In the genomic region with DNA sequence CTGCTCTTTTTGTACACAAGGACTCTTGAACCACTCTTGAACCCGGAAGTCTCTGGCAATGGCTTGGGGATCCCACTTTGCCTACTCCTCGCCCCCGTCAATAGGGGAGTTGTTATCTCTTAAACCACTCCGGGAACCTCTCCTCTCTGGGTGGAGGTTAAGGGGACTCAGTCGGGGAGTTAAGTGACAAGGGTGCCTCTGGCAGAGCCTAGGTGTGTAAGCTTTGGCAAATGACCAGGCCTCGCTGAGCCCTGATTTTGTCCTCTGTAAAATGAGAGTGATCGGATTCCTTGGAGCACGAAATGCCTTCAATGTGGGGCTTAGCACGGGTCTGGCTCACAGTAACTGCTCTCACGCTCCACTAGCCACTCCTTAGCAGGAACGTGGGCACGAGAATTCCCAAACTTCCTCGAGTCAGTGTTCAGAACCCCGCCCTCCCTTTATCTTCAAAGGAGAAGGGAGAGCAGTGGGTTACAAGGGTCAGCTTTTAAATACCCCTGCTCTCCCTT, we compare ENCODE assay signal across 8 cellular contexts.
DNase-seq lines count a peak whose midpoint lies in the region; ATAC-seq, FAIRE-seq and TF ChIP-seq lines count a peak whose summit lies in the region.

No MANE protein-coding gene starts in this region.

- CTCF ChIA-PET in HepG2 (lab: Yijun Ruan, JAX; ENCODE audit: low intra/inter-chr PET ratio, low total read pairs): interaction anchor here (1.2 to 5.1 kb wide), 3 partner anchors 340 to 406 kb away, joined by 3 to 46 read pairs (median 4); no protein-coding TSS in a partner anchor

- peak overlapping the region; percentile 57 to 75 (median 69) for H3K4me3 ChIP-seq in HepG2 (replicated peaks in 1 of 3; ENCODE audit: insufficient read depth in 1 of 3, low read depth in 2 of 3, low read length in 3 of 3)
- H3K4me3 ChIP-seq in thoracic aorta: peak overlapping the region; percentile 72

- TF ChIP-seq POLR2A in HepG2 (IDR thresholded peaks at IDR 0.05; ENCODE audit: insufficient read depth in 1 of 2, low read depth in 2 of 2, low read length in 2 of 2): no peak

- POLR2A ChIA-PET in HepG2 (lab: Yijun Ruan, JAX): interaction anchor here (0.6 to 1.5 kb wide), 3 partner anchors 213 to 322 kb away, joined by 3 to 8 read pairs (median 3); a partner anchor contains a TSS

- peaks cover 7% of the 10 kb centered on the region for H3K27me3 Mint-ChIP-seq in activated naive CD8-positive, alpha-beta T cell treated with anti-CD3 and anti-CD28 coated beads, Interleukin-2, amount 50 U/mL, for 24 hours

- H3K79me2 ChIP-seq in HepG2 (ENCODE audit: insufficient read depth, low read length): no peaks in the 10 kb centered on the region

- H3K27me3 ChIP-seq in HepG2 (ENCODE audit: control insufficient read depth in 1 of 2, insufficient read depth in 2 of 2, low read length in 2 of 2) (peaks cover 0 to 7% of the 10 kb centered on the region in 2 experiments; a peak in 1 of 5 replicates), thoracic aorta (replicated peaks; ENCODE audit: insufficient read depth) (no peaks in the 10 kb centered on the region)

- TF ChIP-seq RAD21 in HepG2 (CRISPR knock-in tag; IDR thresholded peaks at IDR 0.05): no peak

- peak overlapping the region; percentile 79 for H2AFZ ChIP-seq in HepG2 (ENCODE audit: low read length)

- BruUV-seq in HepG2 (replicated peaks; lab: Mats Ljungman, UMichigan): TSS peak; percentile 39

- H3K36me3 ChIP-seq in HepG2 (replicated peaks in 1 of 2; ENCODE audit: control insufficient read depth in 1 of 2, insufficient read depth in 2 of 2, low read length in 2 of 2) (no peaks in the 10 kb centered on the region), thoracic aorta (no peaks in the 10 kb centered on the region)

- H3K27ac ChIP-seq in HepG2 (ENCODE audit: extremely low read length, insufficient read depth, low read length) (peak overlapping the region; percentile 55), thoracic aorta (peak overlapping the region; percentile 56 to 64)

- WGBS in HepG2 (ENCODE audit: low lambda C conversion rate): 0% methylated on average over 7 of the region's 14 CpGs

- no peak for ATAC-seq in activated naive CD8-positive, alpha-beta T cell treated with anti-CD3 and anti-CD28 coated beads, Interleukin-2, amount 50 U/mL, for 24 hours
- ATAC-seq in HepG2 (peak; percentile 48), thoracic aorta (ENCODE audit: insufficient number of reproducible peaks, low FRiP score, low read depth) (no peak), HG03439 (IDR thresholded peaks at IDR 0.05; ENCODE audit: unreplicated experiment) (no peak), GM18520 (IDR thresholded peaks at IDR 0.05; ENCODE audit: unreplicated experiment) (no peak)

- H3K27ac Mint-ChIP-seq in activated naive CD8-positive, alpha-beta T cell treated with anti-CD3 and anti-CD28 coated beads, Interleukin-2, amount 50 U/mL, for 24 hours: peak overlapping the region; percentile 57

- in situ Hi-C loops in HepG2 (cut with HindIII; ENCODE audit: extremely low pct_ligation_motif_present, low pct_unique_long_range_greater_than_20kb): loop anchor here (5.0 to 10.0 kb wide), 2 partner anchors 342 to 609 kb away; no protein-coding TSS in a partner anchor

- FAIRE-seq in HepG2 (lab: Jason Lieb, UNC): no peak

- peaks cover 43% of the 10 kb centered on the region for H3K4me1 ChIP-seq in HepG2 (ENCODE audit: insufficient read depth, low read length)
- peaks cover 18 to 22% of the 10 kb centered on the region in 2 donors for H3K4me1 ChIP-seq in thoracic aorta (ENCODE audit: control insufficient read depth in 1 of 2, low read depth in 2 of 2)

- peak overlapping the region; percentile 67 for H3K9ac ChIP-seq in HepG2 (ENCODE audit: insufficient read depth, low read depth, low read length)

- TF ChIP-seq EP300 in HepG2 (IDR thresholded peaks at IDR 0.05; ENCODE audit: low read depth in 2 of 2, low read length in 2 of 2) (no peak), HepG2 (CRISPR knock-in tag; IDR thresholded peaks at IDR 0.05; ENCODE audit: borderline replicate concordance) (no peak)

- H3K4me3 Mint-ChIP-seq in activated naive CD8-positive, alpha-beta T cell treated with anti-CD3 and anti-CD28 coated beads, Interleukin-2, amount 50 U/mL, for 24 hours: peak overlapping the region; percentile 79

- H3K9me3 ChIP-seq in HepG2 (ENCODE audit: low read length) (no peaks in the 10 kb centered on the region), thoracic aorta (no peaks in the 10 kb centered on the region)

- no peak for TF ChIP-seq CTCF in HepG2 (CRISPR knock-in tag; IDR thresholded peaks at IDR 0.05)
- no peak for TF ChIP-seq CTCF in thoracic aorta (IDR thresholded peaks at IDR 0.05)

- H3K36me3 Mint-ChIP-seq in activated naive CD8-positive, alpha-beta T cell treated with anti-CD3 and anti-CD28 coated beads, Interleukin-2, amount 50 U/mL, for 24 hours (ENCODE audit: low read depth): no peaks in the 10 kb centered on the region

- intact Hi-C loops in HepG2 (cut with micrococcal nuclease; ENCODE audit: unreplicated experiment): loop anchor here (1.0 to 5.0 kb wide), 4 partner anchors 189 to 402 kb away; no protein-coding TSS in a partner anchor

- no peaks in the 10 kb centered on the region for H3K9me3 Mint-ChIP-seq in activated naive CD8-positive, alpha-beta T cell treated with anti-CD3 and anti-CD28 coated beads, Interleukin-2, amount 50 U/mL, for 24 hours

- DNase-seq in activated CD8-positive, alpha-beta memory T cell treated with anti-CD3 and anti-CD28 coated beads for 24 hours: peak; percentile 62
- no peak for DNase-seq in activated CD8-positive, alpha-beta memory T cell treated with anti-CD3 and anti-CD28 coated beads, Interleukin-2, amount 50 U/mL, for 48 hours
- DNase-seq in activated naive CD8-positive, alpha-beta T cell treated with anti-CD3 and anti-CD28 coated beads, Interleukin-2, amount 50 U/mL, for 24 hours: no peak
- DNase-seq in HepG2 (ENCODE audit: low spot score) (peak; percentile 12), thoracic aorta (ENCODE audit: low spot score) (no peak)
- DNase-seq in stimulated activated CD4-positive, alpha-beta T cell treated with anti-CD3 and anti-CD28 coated beads, Interleukin-15, amount 100 ng/mL, for 24 hours: no peak

- peaks cover 25% of the 10 kb centered on the region for H3K4me1 Mint-ChIP-seq in activated naive CD8-positive, alpha-beta T cell treated with anti-CD3 and anti-CD28 coated beads, Interleukin-2, amount 50 U/mL, for 24 hours

- no peaks in the 10 kb centered on the region for H4K20me1 ChIP-seq in HepG2 (ENCODE audit: insufficient read depth, low read length)

- peak overlapping the region; percentile 97 for H3K4me2 ChIP-seq in HepG2 (ENCODE audit: low read depth, low read length)

TF ChIP-seq in HepG2, 621 proteins besides CTCF, POLR2A, EP300 and RAD21 (continues in another document):
- TF ChIP-seq, protein P1, sequence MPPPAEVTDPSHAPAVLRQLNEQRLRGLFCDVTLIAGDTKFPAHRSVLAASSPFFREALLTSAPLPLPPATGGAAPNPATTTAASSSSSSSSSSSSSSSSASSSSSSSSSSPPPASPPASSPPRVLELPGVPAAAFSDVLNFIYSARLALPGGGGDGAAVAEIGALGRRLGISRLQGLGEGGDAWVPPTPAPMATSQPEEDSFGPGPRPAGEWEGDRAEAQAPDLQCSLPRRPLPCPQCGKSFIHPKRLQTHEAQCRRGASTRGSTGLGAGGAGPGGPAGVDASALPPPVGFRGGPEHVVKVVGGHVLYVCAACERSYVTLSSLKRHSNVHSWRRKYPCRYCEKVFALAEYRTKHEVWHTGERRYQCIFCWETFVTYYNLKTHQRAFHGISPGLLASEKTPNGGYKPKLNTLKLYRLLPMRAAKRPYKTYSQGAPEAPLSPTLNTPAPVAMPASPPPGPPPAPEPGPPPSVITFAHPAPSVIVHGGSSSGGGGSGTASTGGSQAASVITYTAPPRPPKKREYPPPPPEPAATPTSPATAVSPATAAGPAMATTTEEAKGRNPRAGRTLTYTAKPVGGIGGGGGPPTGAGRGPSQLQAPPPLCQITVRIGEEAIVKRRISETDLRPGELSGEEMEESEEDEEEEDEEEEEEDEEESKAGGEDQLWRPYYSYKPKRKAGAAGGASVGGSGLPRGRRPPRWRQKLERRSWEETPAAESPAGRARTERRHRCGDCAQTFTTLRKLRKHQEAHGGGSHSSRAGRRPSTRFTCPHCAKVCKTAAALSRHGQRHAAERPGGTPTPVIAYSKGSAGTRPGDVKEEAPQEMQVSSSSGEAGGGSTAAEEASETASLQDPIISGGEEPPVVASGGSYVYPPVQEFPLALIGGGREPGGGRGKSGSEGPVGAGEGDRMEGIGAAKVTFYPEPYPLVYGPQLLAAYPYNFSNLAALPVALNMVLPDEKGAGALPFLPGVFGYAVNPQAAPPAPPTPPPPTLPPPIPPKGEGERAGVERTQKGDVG (CRISPR knock-in tag; IDR thresholded peaks at IDR 0.05; ENCODE audit: borderline replicate concordance): no peak
- TF ChIP-seq, protein P2, sequence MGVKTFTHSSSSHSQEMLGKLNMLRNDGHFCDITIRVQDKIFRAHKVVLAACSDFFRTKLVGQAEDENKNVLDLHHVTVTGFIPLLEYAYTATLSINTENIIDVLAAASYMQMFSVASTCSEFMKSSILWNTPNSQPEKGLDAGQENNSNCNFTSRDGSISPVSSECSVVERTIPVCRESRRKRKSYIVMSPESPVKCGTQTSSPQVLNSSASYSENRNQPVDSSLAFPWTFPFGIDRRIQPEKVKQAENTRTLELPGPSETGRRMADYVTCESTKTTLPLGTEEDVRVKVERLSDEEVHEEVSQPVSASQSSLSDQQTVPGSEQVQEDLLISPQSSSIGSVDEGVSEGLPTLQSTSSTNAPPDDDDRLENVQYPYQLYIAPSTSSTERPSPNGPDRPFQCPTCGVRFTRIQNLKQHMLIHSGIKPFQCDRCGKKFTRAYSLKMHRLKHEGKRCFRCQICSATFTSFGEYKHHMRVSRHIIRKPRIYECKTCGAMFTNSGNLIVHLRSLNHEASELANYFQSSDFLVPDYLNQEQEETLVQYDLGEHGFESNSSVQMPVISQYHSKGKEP (CRISPR knock-in tag; IDR thresholded peaks at IDR 0.05): no peak
- TF ChIP-seq KLF6 (CRISPR knock-in tag; IDR thresholded peaks at IDR 0.05) (no peak), ZNF678 (CRISPR knock-in tag; IDR thresholded peaks at IDR 0.05) (no peak), NFKB2 (CRISPR knock-in tag; IDR thresholded peaks at IDR 0.05; ENCODE audit: borderline replicate concordance) (no peak), ZNF781 (CRISPR knock-in tag; IDR thresholded peaks at IDR 0.05; ENCODE audit: borderline replicate concordance, not compliant biosample characterization) (peak; percentile 25), POLR2G (IDR thresholded peaks at IDR 0.05; ENCODE audit: low read depth, low read length) (0 out of 2 replicates have a peak, but pooled peaks have one; percentile 9), ELF1 (CRISPR knock-in tag; IDR thresholded peaks at IDR 0.05) (peak; percentile 79), FOXA1 (IDR thresholded peaks at IDR 0.05) (no peak), FOXA1 (CRISPR knock-in tag; IDR thresholded peaks at IDR 0.05) (no peak)
- TF ChIP-seq, protein P3, sequence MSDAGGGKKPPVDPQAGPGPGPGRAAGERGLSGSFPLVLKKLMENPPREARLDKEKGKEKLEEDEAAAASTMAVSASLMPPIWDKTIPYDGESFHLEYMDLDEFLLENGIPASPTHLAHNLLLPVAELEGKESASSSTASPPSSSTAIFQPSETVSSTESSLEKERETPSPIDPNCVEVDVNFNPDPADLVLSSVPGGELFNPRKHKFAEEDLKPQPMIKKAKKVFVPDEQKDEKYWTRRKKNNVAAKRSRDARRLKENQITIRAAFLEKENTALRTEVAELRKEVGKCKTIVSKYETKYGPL (CRISPR knock-in tag; IDR thresholded peaks at IDR 0.05): no peak

Comparison
In these comparisons a context has a peak if more than half of its experiments do, and no peak if none do; other contexts are left out.
1. DNase-seq: peak in activated CD8-positive, alpha-beta memory T cell treated with anti-CD3 and anti-CD28 coated beads for 24 hours (single experiment) and HepG2 (single experiment); none in activated CD8-positive, alpha-beta memory T cell treated with anti-CD3 and anti-CD28 coated beads, Interleukin-2, amount 50 U/mL, for 48 hours (single experiment), activated naive CD8-positive, alpha-beta T cell treated with anti-CD3 and anti-CD28 coated beads, Interleukin-2, amount 50 U/mL, for 24 hours (single experiment), thoracic aorta (single experiment) and stimulated activated CD4-positive, alpha-beta T cell treated with anti-CD3 and anti-CD28 coated beads, Interleukin-15, amount 100 ng/mL, for 24 hours (single experiment).